In genomic region chr14:56378474-56378873, GRCh38 we compare ENCODE assay signal across 13 cellular contexts.
A peak's percentile ranks its signal among the peaks of the same experiment; 100 is the strongest.
DNase-seq lines count a peak whose midpoint lies in the region; ATAC-seq, FAIRE-seq and TF ChIP-seq lines count a peak whose summit lies in the region.
"Had no signal": no experiment of that assay in that cellular context is flagged by ENCODE, and none has a peak within 500 bp of the region (broad histone marks: within the 10 kb centered on the region; RNA-seq: fewer than 3 reads in every experiment).

No MANE protein-coding gene starts in this region.

- no peaks in the 10 kb centered on the region for H3K36me3 ChIP-seq in right atrium auricular region
- no peaks in the 10 kb centered on the region for H3K36me3 ChIP-seq in bronchial epithelial cell (ENCODE audit: control insufficient read depth, insufficient read depth, low read length)
- no peaks in the 10 kb centered on the region for H3K36me3 ChIP-seq in kidney epithelial cell (ENCODE audit: control insufficient read depth, insufficient read depth, low read length)
- no peaks in the 10 kb centered on the region for H3K36me3 ChIP-seq in small intestine (ENCODE audit: control insufficient read depth in 2 of 2, insufficient read depth in 2 of 2, low read length in 2 of 2)
- H3K36me3 ChIP-seq: colonic mucosa had no signal

- H3K4me1 ChIP-seq in right atrium auricular region (peaks cover 0 to 7% of the 10 kb centered on the region in 2 donors), small intestine (ENCODE audit: control insufficient read depth in 2 of 2, insufficient read depth in 1 of 2, low read depth in 1 of 2, low read length in 1 of 2) (peaks cover 0 to 2% of the 10 kb centered on the region in 2 donors)
- H3K4me1 ChIP-seq: colonic mucosa had no signal

- 73 to 82% (median 77%) methylated on average over 2 of the region's 2 CpGs for WGBS in small intestine, 3 donors

- no peak overlapping the region for H3K4me3 ChIP-seq in right atrium auricular region
- H3K4me3 ChIP-seq in bronchial epithelial cell (ENCODE audit: low read depth, low read length): no peak overlapping the region
- H3K4me3 ChIP-seq in kidney epithelial cell (ENCODE audit: low read depth, low read length): no peak overlapping the region
- no peak overlapping the region for H3K4me3 ChIP-seq in small intestine (ENCODE audit: low read depth in 1 of 2, low read length in 2 of 2)
- H3K4me3 ChIP-seq: BLaER1 treated with 17β-estradiol and CSF1 and Interleukin-3, amounts not matched to agents 10 nM and 100 nM; colonic mucosa had no signal

- H3K27me3 ChIP-seq in right atrium auricular region (no peaks in the 10 kb centered on the region), bronchial epithelial cell (ENCODE audit: control insufficient read depth, insufficient read depth, low read length) (no peaks in the 10 kb centered on the region), kidney epithelial cell (ENCODE audit: control insufficient read depth, insufficient read depth, low read length) (no peaks in the 10 kb centered on the region), small intestine (ENCODE audit: control insufficient read depth in 2 of 2, insufficient read depth in 2 of 2, low read length in 2 of 2) (no peaks in the 10 kb centered on the region)
- H3K27me3 ChIP-seq: BLaER1 treated with 17β-estradiol and CSF1 and Interleukin-3, amounts not matched to agents 10 nM and 100 nM; colonic mucosa had no signal

- peak overlapping the region; percentile 53 to 67 for H3K27ac ChIP-seq in right atrium auricular region
- H3K27ac ChIP-seq in small intestine (ENCODE audit: low read depth in 1 of 2, low read length in 1 of 2): peak overlapping the region in 1 of 2 donors; percentile 71
- H3K27ac ChIP-seq: colonic mucosa had no signal

- peaks cover 0 to 6% of the 10 kb centered on the region in 2 donors for H3K9me3 ChIP-seq in right atrium auricular region
- no peaks in the 10 kb centered on the region for H3K9me3 ChIP-seq in small intestine (ENCODE audit: control insufficient read depth, low read depth)
- H3K9me3 ChIP-seq: colonic mucosa had no signal

- no peak for ATAC-seq in GM21825 (IDR thresholded peaks at IDR 0.05; ENCODE audit: unreplicated experiment)

- intact Hi-C loops in cardiac septum (cut with DNase I): no loop called here

- DNase-seq in right atrium auricular region (ENCODE audit: low spot score) (no peak), cardiac septum (ENCODE audit: low spot score) (no peak), bronchial epithelial cell (ENCODE audit: low read depth) (peak; percentile 88), kidney epithelial cell (ENCODE audit: low read depth) (peak; percentile 14), small intestine (no peak), Kasumi-1 (lab: John Stamatoyannopoulos, UW) (no peak), DMS153 treated with DMSO at 0.1 percent for 48 hours (lab: John Stamatoyannopoulos, UW; ENCODE audit: unreplicated experiment) (no peak)
- DNase-seq: activated B cell treated with CpG ODN at 0.5 μM for 24 hours; activated T-cell treated with anti-CD3 and anti-CD28 coated beads, Interleukin-2, amount 50 U/mL, for 48 hours; colonic mucosa; RPMI8226 had no signal

- FAIRE-seq in bronchial epithelial cell (lab: Jason Lieb, UNC) (no peak), small intestine (lab: Jason Lieb, UNC) (no peak)

- TF ChIP-seq CTCF in right atrium auricular region (IDR thresholded peaks at IDR 0.05): no peak
- no peak for TF ChIP-seq CTCF in bronchial epithelial cell (IDR thresholded peaks at IDR 0.05; ENCODE audit: insufficient read depth, low read length, severe bottlenecking)
- TF ChIP-seq CTCF in kidney epithelial cell (IDR thresholded peaks at IDR 0.05; ENCODE audit: insufficient read depth, low read length, poor library complexity, severe bottlenecking): no peak

Comparison
In these comparisons a context has a peak if more than half of its experiments do, and no peak if none do; other contexts are left out.
1. DNase-seq: peak in bronchial epithelial cell (single experiment) and kidney epithelial cell (single experiment); none in right atrium auricular region (single experiment), cardiac septum (single experiment), small intestine (single experiment), Kasumi-1 (0 of 2) and DMS153 treated with DMSO at 0.1 percent for 48 hours (single experiment).